ENCODE assay signal across 7 cellular contexts in the genomic region with DNA sequence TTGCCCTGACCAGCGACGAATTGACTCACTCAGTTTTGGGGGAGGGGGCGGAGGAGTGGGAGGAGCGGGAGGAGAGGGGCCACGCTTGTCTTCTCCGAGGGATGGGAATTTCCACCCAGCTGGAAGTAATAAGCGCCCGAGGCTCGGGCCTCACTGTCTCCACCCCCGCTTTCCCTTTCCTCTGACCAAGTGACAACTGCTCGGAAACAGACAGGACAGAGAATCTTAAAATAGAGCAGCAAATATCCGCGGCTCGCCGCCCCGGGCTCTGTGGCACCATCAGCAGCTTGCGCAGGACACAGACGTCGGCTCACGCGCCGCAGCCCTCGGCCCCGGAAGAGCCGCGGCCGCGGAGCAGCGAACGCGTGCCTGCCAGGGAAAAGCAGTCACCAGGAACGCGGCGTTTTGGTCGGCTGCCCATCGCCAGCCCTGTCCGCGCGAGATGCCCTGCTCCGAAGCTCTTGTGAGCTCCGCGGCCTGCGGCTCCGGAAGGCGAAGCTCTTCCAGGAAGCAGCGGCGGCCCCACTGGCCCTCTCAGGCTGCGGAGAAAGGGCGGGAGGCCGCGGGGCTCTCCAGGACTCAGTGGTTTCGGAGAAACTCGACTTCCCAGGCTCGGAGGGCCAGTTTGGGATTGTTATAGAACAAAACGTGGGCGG. TPM values are rescaled to one million over a fixed set of nuclear protein-coding genes. Genes with fewer than 3 reads are reported as not detected.
DNase-seq lines count a peak whose midpoint lies in the region; ATAC-seq and TF ChIP-seq lines count a peak whose summit lies in the region.

No MANE protein-coding gene starts in this region.

- no peaks in the 10 kb centered on the region for H3K27me3 ChIP-seq in lung (ENCODE audit: control insufficient read depth, insufficient read depth)

- CTCF ChIA-PET in activated CD4-positive, alpha-beta memory T cell treated with anti-CD3 and anti-CD28 coated beads for 36 hours (lab: Charles Lee): interaction anchor here (1.0 to 6.0 kb wide), 9 partner anchors 10 to 172 kb away, joined by 3 to 45 read pairs (median 11); no protein-coding TSS in a partner anchor

- peak overlapping the region; percentile 77 for H3K4me3 Mint-ChIP-seq in activated CD4-positive, alpha-beta memory T cell treated with anti-CD3 and anti-CD28 coated beads for 36 hours

- 0 to 1% methylated on average over 56 of the region's 56 CpGs for WGBS in lung, 2 donors

- H3K4me1 Mint-ChIP-seq in activated CD4-positive, alpha-beta memory T cell treated with anti-CD3 and anti-CD28 coated beads for 36 hours (ENCODE audit: low read depth): peaks cover 55% of the 10 kb centered on the region

- H3K9me3 ChIP-seq in lung (ENCODE audit: control insufficient read depth in 2 of 2, insufficient read depth in 1 of 2, low read length in 1 of 2): no peaks in the 10 kb centered on the region

- H3K27ac Mint-ChIP-seq in activated CD4-positive, alpha-beta memory T cell treated with anti-CD3 and anti-CD28 coated beads for 36 hours: peak overlapping the region; percentile 89

- H3K27me3 Mint-ChIP-seq in activated CD4-positive, alpha-beta memory T cell treated with anti-CD3 and anti-CD28 coated beads for 36 hours: peaks cover 12% of the 10 kb centered on the region

- peaks cover 6 to 8% of the 10 kb centered on the region in 2 donors for H3K4me1 ChIP-seq in lung (ENCODE audit: control insufficient read depth in 2 of 2, insufficient read depth in 2 of 2, low read length in 2 of 2)

- ATAC-seq in HG02852 (IDR thresholded peaks at IDR 0.05; ENCODE audit: unreplicated experiment) (peak; percentile 38), lung (ENCODE audit: insufficient read depth, low FRiP score) (peak; percentile 74)

- peak overlapping the region; percentile 84 to 93 for H3K27ac ChIP-seq in lung (ENCODE audit: low read depth in 1 of 2, low read length in 1 of 2)

- intact Hi-C loops in activated CD4-positive, alpha-beta memory T cell treated with anti-CD3 and anti-CD28 coated beads for 36 hours (cut with micrococcal nuclease): loop anchor here (1.0 kb wide), 1 partner anchor 27 kb away; no protein-coding TSS in a partner anchor

- H3K4me3 ChIP-seq in lung: no peak overlapping the region

- peak; percentile 38 for TF ChIP-seq CTCF in GM13977 (IDR thresholded peaks at IDR 0.05; ENCODE audit: extremely low read depth, insufficient read depth, missing control alignments)
- no peak for TF ChIP-seq CTCF in lung (IDR thresholded peaks at IDR 0.05; ENCODE audit: control extremely low read depth, extremely low read depth)

- peaks cover 6% of the 10 kb centered on the region for H3K36me3 Mint-ChIP-seq in activated CD4-positive, alpha-beta memory T cell treated with anti-CD3 and anti-CD28 coated beads for 36 hours

- POLR2A ChIA-PET in activated CD4-positive, alpha-beta memory T cell treated with anti-CD3 and anti-CD28 coated beads for 36 hours (lab: Charles Lee): interaction anchor here (0.9 to 5.7 kb wide), 7 partner anchors 10 to 225 kb away, joined by 3 to 83 read pairs (median 15); a partner anchor contains a TSS

- DNase-seq in GM13977 (ENCODE audit: low spot score) (peak; percentile 66), NCI-H510A (lab: John Stamatoyannopoulos, UW) (peak; percentile 68), lung (ENCODE audit: low spot score) (peak; percentile 64)
- peak; percentile 76 for DNase-seq in activated CD4-positive, alpha-beta memory T cell treated with anti-CD3 and anti-CD28 coated beads for 36 hours
- peak; percentile 21 for DNase-seq in effector CD4-positive, alpha-beta T cell
- DNase-seq in stimulated activated CD8-positive, alpha-beta memory T cell treated with anti-CD3 and anti-CD28 coated beads, Interleukin-15, amount 100 ng/mL, for 1 hour (ENCODE audit: low read depth): peak; percentile 14

- in situ Hi-C loops in GM13977 (cut with MboI; ENCODE audit: low pct_unique_long_range_greater_than_20kb, low sequenced_read_pairs, unreplicated experiment): no loop called here

- H3K36me3 ChIP-seq in lung (ENCODE audit: control insufficient read depth in 2 of 2, insufficient read depth in 2 of 2, low read length in 2 of 2): no peaks in the 10 kb centered on the region

- H3K9me3 Mint-ChIP-seq in activated CD4-positive, alpha-beta memory T cell treated with anti-CD3 and anti-CD28 coated beads for 36 hours: no peaks in the 10 kb centered on the region

RNA-seq across cellular contexts. Expression of a gene that starts 10.7 kb away (rescaled TPM):
- 10 to 100 TPM; 49.8 to 51.9 TPM for total RNA-seq in activated CD4-positive, alpha-beta memory T cell treated with anti-CD3 and anti-CD28 coated beads for 36 hours
- total RNA-seq in lung: 10 to 100 TPM; 12.3 to 13.6 TPM
- polyA plus RNA-seq in lung: 10 to 100 TPM; 16.4 to 26.6 TPM

RNA-seq across cellular contexts. Expression of a gene that starts 25.9 kb away (rescaled TPM):
- 1 to 10 TPM; 4.5 TPM for total RNA-seq in activated CD4-positive, alpha-beta memory T cell treated with anti-CD3 and anti-CD28 coated beads for 36 hours
- 10 to 100 TPM in 1 of 2 donors, 1 to 10 TPM in 1; 9.7 to 14.8 TPM for total RNA-seq in lung
- polyA plus RNA-seq in lung: 1 to 10 TPM; 3.7 to 8.3 TPM

Comparison
In these comparisons a context has a peak if more than half of its experiments do, and no peak if none do; other contexts are left out.
1. DNase-seq: peak in every context shown above with its lines; median percentile 76 in activated CD4-positive, alpha-beta memory T cell treated with anti-CD3 and anti-CD28 coated beads for 36 hours; 68 in NCI-H510A; 66 in GM13977; 64 in lung; 21 in effector CD4-positive, alpha-beta T cell; 14 in stimulated activated CD8-positive, alpha-beta memory T cell treated with anti-CD3 and anti-CD28 coated beads, Interleukin-15, amount 100 ng/mL, for 1 hour.